In the genomic region with DNA sequence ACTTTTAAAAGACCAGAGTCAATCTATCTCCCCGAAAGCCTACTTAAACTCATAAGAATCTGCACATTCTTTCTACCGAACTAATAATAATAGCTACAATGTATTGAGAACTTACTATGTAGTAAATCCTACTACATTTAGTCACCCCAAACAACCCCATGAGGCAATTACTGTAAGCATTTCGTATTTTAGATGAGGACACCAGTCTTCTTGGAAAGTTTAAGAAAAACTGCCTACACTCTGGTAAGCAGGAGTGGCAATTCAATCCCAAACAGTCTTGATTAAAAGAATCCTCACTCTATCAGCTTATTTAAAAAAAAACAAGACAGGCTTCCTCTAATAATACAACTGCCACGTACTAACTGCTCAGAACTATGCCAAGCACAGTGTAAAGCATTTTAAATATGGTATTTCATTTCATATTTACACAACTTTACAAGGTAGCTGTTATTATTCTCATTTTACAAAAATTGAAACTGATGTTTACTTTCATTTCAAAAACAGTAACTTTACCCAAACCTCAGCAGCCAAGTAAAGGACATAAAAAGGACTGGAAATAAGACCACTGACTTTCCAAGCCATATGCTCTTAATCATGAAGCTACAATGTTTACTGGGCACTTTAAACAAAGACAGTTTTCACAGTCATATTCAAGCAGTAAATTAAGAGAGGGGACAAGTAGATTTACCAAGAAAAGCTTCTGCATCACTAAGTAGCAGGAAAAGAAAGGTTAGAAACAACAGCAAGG, we compare ENCODE assay signal across 1 cellular context.
TF ChIP-seq lines count a peak whose summit lies in the region.

No MANE protein-coding gene starts in this region.

TF ChIP-seq in GM12878, 131 proteins besides CTCF, POLR2A, EP300 and RAD21:
- TF ChIP-seq CEBPB (IDR thresholded peaks at IDR 0.05; ENCODE audit: borderline replicate concordance in 1 of 2, low read depth in 2 of 2, low read length in 2 of 2) (no peak), ZNF207 (IDR thresholded peaks at IDR 0.05; ENCODE audit: borderline replicate concordance) (no peak), ZSCAN29 (IDR thresholded peaks at IDR 0.05) (no peak)
